In genomic region chr7:146557971-146558469, GRCh38 we compare ENCODE assay signal across 23 cellular contexts.
"Had no signal": no experiment of that assay in that cellular context is flagged by ENCODE, and none has a peak within 500 bp of the region (broad histone marks: within the 10 kb centered on the region; RNA-seq: fewer than 3 reads in every experiment).

No MANE protein-coding gene starts in this region.

- H3K36me3 ChIP-seq: esophagus muscularis mucosa, gastroesophageal sphincter, heart left ventricle, left ventricle myocardium inferior, lower lobe of right lung, prostate gland, right atrium auricular region, sigmoid colon, tibial artery had no signal

- DNase-seq: dermis blood vessel endothelial cell; effector memory CD4-positive, alpha-beta T cell; foreskin keratinocyte; heart left ventricle; left cardiac atrium; left ventricle myocardium inferior; lower lobe of right lung; naive thymus-derived CD8-positive, alpha-beta T cell; nephron progenitor cell; nucleus accumbens; sigmoid colon; stimulated activated CD4-positive, alpha-beta T cell treated with anti-CD3 and anti-CD28 coated beads, Interleukin-2, amount 100 ng/mL, for 24 hours; stimulated activated CD4-positive, alpha-beta T cell treated with anti-CD3 and anti-CD28 coated beads, Interleukin-4, amount 100 ng/mL, for 24 hours; stimulated activated naive CD8-positive, alpha-beta T cell treated with anti-CD3 and anti-CD28 coated beads, Interleukin-15, Interleukin-2, amounts not matched to agents 100 U/mL and 50 U/mL, for 24 hours; substantia nigra; testis; tibial artery had no signal

- H3K4me1 ChIP-seq: esophagus muscularis mucosa, foreskin keratinocyte, gastroesophageal sphincter, heart left ventricle, left ventricle myocardium inferior, lower lobe of right lung, prostate gland, right atrium auricular region, sigmoid colon, testis, tibial artery had no signal

- H3K9me3 ChIP-seq: esophagus muscularis mucosa, gastroesophageal sphincter, heart left ventricle, left ventricle myocardium inferior, lower lobe of right lung, prostate gland, right atrium auricular region, sigmoid colon, testis, tibial artery had no signal

- H3K4me3 ChIP-seq: coronary artery, esophagus muscularis mucosa, gastroesophageal sphincter, heart left ventricle, hepatocyte, left ventricle myocardium inferior, lower lobe of right lung, prostate gland, right atrium auricular region, sigmoid colon, testis, tibial artery had no signal

- H3K27me3 ChIP-seq: esophagus muscularis mucosa, foreskin keratinocyte, gastroesophageal sphincter, heart left ventricle, hepatocyte, right atrium auricular region, sigmoid colon, testis, tibial artery had no signal
